In the genomic region with DNA sequence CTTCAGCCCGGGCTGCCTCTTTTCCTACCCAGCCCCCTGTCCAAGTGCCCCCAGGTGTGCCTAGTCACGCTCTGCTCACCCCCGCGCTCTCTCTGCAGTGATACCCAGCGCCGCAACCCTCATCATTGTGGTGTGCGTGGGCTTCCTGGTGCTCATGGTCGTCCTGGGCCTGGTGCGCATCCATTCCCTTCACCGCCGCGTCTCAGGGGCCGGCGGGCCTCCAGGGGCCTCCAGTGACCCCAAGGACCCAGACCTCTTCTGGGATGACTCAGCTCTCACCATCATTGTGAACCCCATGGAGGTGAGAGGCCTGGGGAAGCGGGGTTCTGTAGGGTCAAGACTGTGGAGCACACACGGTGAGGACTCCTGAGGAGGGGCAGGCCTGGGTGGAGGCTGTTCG, we compare ENCODE assay signal across 31 cellular contexts. TPM values are rescaled to one million over a fixed set of nuclear protein-coding genes. Genes with fewer than 3 reads are reported as not detected.
"Had no signal": no experiment of that assay in that cellular context is flagged by ENCODE, and none has a peak within 500 bp of the region (broad histone marks: within the 10 kb centered on the region; RNA-seq: fewer than 3 reads in every experiment).

No MANE protein-coding gene starts in this region.

- ATAC-seq: activated T-cell treated with anti-CD3 and anti-CD28 coated beads, Interleukin-2, amount 50 U/mL, for 72 hours; Panc1 had no signal

- H3K4me3 ChIP-seq: cardiac muscle cell, SJCRH30 had no signal

- H3K27me3 ChIP-seq: brain microvascular endothelial cell, cardiac muscle cell had no signal

- DNase-seq: activated CD4-positive, alpha-beta memory T cell treated with anti-CD3 and anti-CD28 coated beads for 36 hours; activated CD4-positive, alpha-beta T cell treated with anti-CD3 and anti-CD28 coated beads, Interleukin-2, amount 10 ng/mL, durations not matched to agents 7 days and 5 days; activated CD4-positive, CD25-positive, alpha-beta regulatory T cell; activated CD8-positive, alpha-beta memory T cell treated with anti-CD3 and anti-CD28 coated beads, Interleukin-2, amount 50 U/mL, for 4 hours; activated gamma-delta T cell treated with Interleukin-2 at 50 U/mL for 16 hours; activated naive CD4-positive, alpha-beta T cell treated with anti-CD3 and anti-CD28 coated beads, Interleukin-2, amount 50 U/mL, for 16 hours; activated T-cell treated with anti-CD3 and anti-CD28 coated beads, Interleukin-2, amount 50 U/mL, for 72 hours; amygdala; brain microvascular endothelial cell; KG1; NCI-H1092 treated with DMSO at 0.1 percent for 48 hours; NCI-H1417 treated with DMSO at 0.1 percent for 48 hours; NCI-H1694; NCI-H2029; NCI-H2107; NCI-H2171 treated with DMSO at 0.1 percent for 48 hours; NCI-H226; NCI-H526; NCI-H774; OCI-M1; Right ventricle myocardium superior; RPMI8226; SJCRH30; SK-N-SH; T-helper 1 cell had no signal

- H3K36me3 ChIP-seq: brain microvascular endothelial cell, cardiac muscle cell, SJCRH30 had no signal

RNA-seq across cellular contexts. Expression of gene RBP5, which starts 28.7 kb away (rescaled TPM):
- total RNA-seq: activated T-helper 2 cell treated with anti-CD3 and anti-CD28 coated beads, Interferon-gamma antibody, Interleukin-2, Interleukin-4, amounts not matched to agents 10 μg/mL and 5 μg/mL and 100 μg/mL, durations not matched to agents 14 hours and 24 hours and 36 hours; LHCN-M2; M059J; NCI-H460; SJCRH30 had no signal
